13 cellular contexts compared by ENCODE assay signal in the genomic region with DNA sequence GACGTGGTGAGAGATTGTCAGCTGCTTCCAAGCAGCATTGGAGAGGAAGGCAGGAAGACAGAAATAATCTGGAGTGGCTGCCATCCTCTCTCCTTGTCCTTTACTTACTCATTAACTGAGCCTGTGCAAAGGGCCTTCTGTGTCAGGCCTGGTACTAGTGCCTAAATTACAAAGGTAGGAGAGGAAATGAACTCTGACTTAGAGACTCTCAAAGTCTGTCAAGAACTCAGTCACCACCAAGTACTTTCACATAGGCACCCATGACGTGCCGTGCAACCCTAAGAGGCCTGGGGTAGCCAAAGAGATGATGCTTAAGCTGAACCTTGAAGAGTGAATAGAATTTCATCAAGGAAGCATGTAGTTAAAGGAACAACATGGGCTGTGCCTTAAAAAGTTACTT.
DNase-seq lines count a peak whose midpoint lies in the region; ATAC-seq, FAIRE-seq and TF ChIP-seq lines count a peak whose summit lies in the region.
"Had no signal": no experiment of that assay in that cellular context is flagged by ENCODE, and none has a peak within 500 bp of the region (broad histone marks: within the 10 kb centered on the region; RNA-seq: fewer than 3 reads in every experiment).

No MANE protein-coding gene starts in this region.

- no peak overlapping the region for H2BK15ac ChIP-seq in neuronal stem cell (ENCODE audit: low read length)

- no peaks in the 10 kb centered on the region for H3K27me3 ChIP-seq in neuronal stem cell (ENCODE audit: control insufficient read depth in 3 of 3, insufficient read depth in 3 of 3, low read depth in 1 of 3, low read length in 3 of 3)
- no peaks in the 10 kb centered on the region for H3K27me3 ChIP-seq in upper lobe of right lung
- H3K27me3 ChIP-seq: BLaER1 treated with 17β-estradiol and CSF1 and Interleukin-3, amounts not matched to agents 10 nM and 100 nM; SJSA1 had no signal

- no peak overlapping the region for H3K27ac Mint-ChIP-seq in activated naive CD8-positive, alpha-beta T cell treated with anti-CD3 and anti-CD28 coated beads for 36 hours
- no peak overlapping the region for H3K27ac Mint-ChIP-seq in stimulated activated effector memory CD8-positive, alpha-beta T cell treated with anti-CD3 and anti-CD28 coated beads, Interleukin-12 subunit alpha, Interleukin-12 subunit beta, amount 100 ng/mL, for 72 hours
- H3K27ac Mint-ChIP-seq: CD8-positive, alpha-beta T cell; H9 had no signal

- no peak for TF ChIP-seq CTCF in upper lobe of right lung (IDR thresholded peaks at IDR 0.05)

- intact Hi-C loops in upper lobe of right lung (cut with DNase I), result no loop called here

- H3K27ac ChIP-seq in neuronal stem cell (replicated peaks; ENCODE audit: low read length) (no peak overlapping the region), upper lobe of right lung (peak overlapping the region; percentile 25)
- H3K27ac ChIP-seq: BLaER1 treated with 17β-estradiol and CSF1 and Interleukin-3, amounts not matched to agents 10 nM and 100 nM; SJSA1 had no signal

- H3K4ac ChIP-seq in neuronal stem cell (ENCODE audit: low read length), result no peak overlapping the region

- H3K4me3 Mint-ChIP-seq in activated naive CD8-positive, alpha-beta T cell treated with anti-CD3 and anti-CD28 coated beads for 36 hours, result no peak overlapping the region
- H3K4me3 Mint-ChIP-seq in stimulated activated effector memory CD8-positive, alpha-beta T cell treated with anti-CD3 and anti-CD28 coated beads, Interleukin-12 subunit alpha, Interleukin-12 subunit beta, amount 100 ng/mL, for 72 hours, result no peak overlapping the region
- H3K4me3 Mint-ChIP-seq: CD8-positive, alpha-beta T cell; H9 had no signal

- no peaks in the 10 kb centered on the region for H3K4me1 Mint-ChIP-seq in activated naive CD8-positive, alpha-beta T cell treated with anti-CD3 and anti-CD28 coated beads for 36 hours
- H3K4me1 Mint-ChIP-seq in stimulated activated effector memory CD8-positive, alpha-beta T cell treated with anti-CD3 and anti-CD28 coated beads, Interleukin-12 subunit alpha, Interleukin-12 subunit beta, amount 100 ng/mL, for 72 hours, result no peaks in the 10 kb centered on the region

- no peaks in the 10 kb centered on the region for H3K79me1 ChIP-seq in neuronal stem cell (ENCODE audit: low read depth, low read length)

- no CpG with 5 or more reads among the region's 3 CpGs for WGBS in neuronal stem cell (ENCODE audit: extremely low coverage in 2 of 2, insufficient read length in 2 of 2, insufficient replicate concordance in 1 of 2), 2 donors

- H3K27me3 Mint-ChIP-seq in activated naive CD8-positive, alpha-beta T cell treated with anti-CD3 and anti-CD28 coated beads for 36 hours, result peaks cover 9% of the 10 kb centered on the region

- H3K4me1 ChIP-seq in neuronal stem cell (ENCODE audit: control insufficient read depth in 2 of 2, insufficient read depth in 1 of 2, low read depth in 1 of 2, low read length in 2 of 2), result peaks cover 14 to 15% of the 10 kb centered on the region in 2 donors
- peaks cover 4% of the 10 kb centered on the region for H3K4me1 ChIP-seq in upper lobe of right lung
- H3K4me1 ChIP-seq: SJSA1 had no signal

- H4K91ac ChIP-seq in neuronal stem cell (ENCODE audit: low read depth, low read length, poor library complexity), result no peak overlapping the region

- ATAC-seq in GM19438 (IDR thresholded peaks at IDR 0.05; ENCODE audit: low read depth, unreplicated experiment) (peak; percentile 54), upper lobe of right lung (no peak), HG03175 (IDR thresholded peaks at IDR 0.05; ENCODE audit: unreplicated experiment) (no peak)
- no peak for ATAC-seq in stimulated activated effector memory CD8-positive, alpha-beta T cell treated with anti-CD3 and anti-CD28 coated beads, Interleukin-12 subunit alpha, Interleukin-12 subunit beta, amount 100 ng/mL, for 72 hours
- ATAC-seq: CD8-positive, alpha-beta T cell; Panc1 had no signal

- no peak overlapping the region for H3K18ac ChIP-seq in neuronal stem cell (ENCODE audit: low read length)

- H3K9ac ChIP-seq in neuronal stem cell (ENCODE audit: low read depth, low read length, poor library complexity), result no peak overlapping the region
- H3K9ac ChIP-seq: BLaER1 treated with 17β-estradiol and CSF1 and Interleukin-3, amounts not matched to agents 10 nM and 100 nM had no signal

- H3K4me3 ChIP-seq in neuronal stem cell (ENCODE audit: low read length in 2 of 2) (no peak overlapping the region), upper lobe of right lung (no peak overlapping the region)
- H3K4me3 ChIP-seq: BLaER1 treated with 17β-estradiol and CSF1 and Interleukin-3, amounts not matched to agents 10 nM and 100 nM; SJSA1 had no signal

- no peak for DNase-seq in neuronal stem cell (ENCODE audit: low spot score)
- DNase-seq in upper lobe of right lung, result no peak
- DNase-seq in activated naive CD8-positive, alpha-beta T cell treated with anti-CD3 and anti-CD28 coated beads for 36 hours, result no peak
- no peak for DNase-seq in stimulated activated effector memory CD8-positive, alpha-beta T cell treated with anti-CD3 and anti-CD28 coated beads, Interleukin-12 subunit alpha, Interleukin-12 subunit beta, amount 100 ng/mL, for 72 hours (ENCODE audit: low spot score in 2 of 2)
- DNase-seq: Calu3; CD8-positive, alpha-beta T cell; H9 had no signal

- peak; percentile 75 for FAIRE-seq in islet of Langerhans (lab: Jason Lieb, UNC)

- no peak overlapping the region for H3K23ac ChIP-seq in neuronal stem cell (ENCODE audit: low read depth, low read length, poor library complexity)

- no peaks in the 10 kb centered on the region for H3K9me3 ChIP-seq in neuronal stem cell (replicated peaks in 1 of 2; ENCODE audit: control insufficient read depth in 2 of 2, insufficient read depth in 1 of 2, low read depth in 1 of 2, low read length in 2 of 2)
- no peaks in the 10 kb centered on the region for H3K9me3 ChIP-seq in upper lobe of right lung
- H3K9me3 ChIP-seq: BLaER1 treated with 17β-estradiol and CSF1 and Interleukin-3, amounts not matched to agents 10 nM and 100 nM; SJSA1 had no signal

- no peaks in the 10 kb centered on the region for H3K36me3 Mint-ChIP-seq in activated naive CD8-positive, alpha-beta T cell treated with anti-CD3 and anti-CD28 coated beads for 36 hours
- no peaks in the 10 kb centered on the region for H3K36me3 Mint-ChIP-seq in stimulated activated effector memory CD8-positive, alpha-beta T cell treated with anti-CD3 and anti-CD28 coated beads, Interleukin-12 subunit alpha, Interleukin-12 subunit beta, amount 100 ng/mL, for 72 hours
- H3K36me3 Mint-ChIP-seq: CD8-positive, alpha-beta T cell had no signal

- no peak overlapping the region for H2AK5ac ChIP-seq in neuronal stem cell (ENCODE audit: low read depth, low read length)

- no peak overlapping the region for H2BK12ac ChIP-seq in neuronal stem cell (ENCODE audit: low read length)

- H2BK5ac ChIP-seq in neuronal stem cell (ENCODE audit: low read length), result no peak overlapping the region

- H3K14ac ChIP-seq in neuronal stem cell (ENCODE audit: low read length), result no peak overlapping the region

- H3K9me3 Mint-ChIP-seq in activated naive CD8-positive, alpha-beta T cell treated with anti-CD3 and anti-CD28 coated beads for 36 hours, result no peaks in the 10 kb centered on the region
- no peaks in the 10 kb centered on the region for H3K9me3 Mint-ChIP-seq in stimulated activated effector memory CD8-positive, alpha-beta T cell treated with anti-CD3 and anti-CD28 coated beads, Interleukin-12 subunit alpha, Interleukin-12 subunit beta, amount 100 ng/mL, for 72 hours
- H3K9me3 Mint-ChIP-seq: CD8-positive, alpha-beta T cell; H9 had no signal

- H4K8ac ChIP-seq in neuronal stem cell (ENCODE audit: low read depth, low read length), result no peak overlapping the region

- H3K4me2 ChIP-seq in neuronal stem cell (ENCODE audit: insufficient read depth, low read length, poor library complexity, severe bottlenecking), result no peak overlapping the region
- H3K4me2 ChIP-seq: BLaER1 treated with 17β-estradiol and CSF1 and Interleukin-3, amounts not matched to agents 10 nM and 100 nM had no signal

- no peaks in the 10 kb centered on the region for H3K36me3 ChIP-seq in neuronal stem cell (replicated peaks in 1 of 2; ENCODE audit: control insufficient read depth in 2 of 2, insufficient read depth in 2 of 2, low read length in 2 of 2)
- H3K36me3 ChIP-seq in upper lobe of right lung, result no peaks in the 10 kb centered on the region
- H3K36me3 ChIP-seq: BLaER1 treated with 17β-estradiol and CSF1 and Interleukin-3, amounts not matched to agents 10 nM and 100 nM; SJSA1 had no signal

- peak overlapping the region; percentile 71 for H2AFZ ChIP-seq in neuronal stem cell (ENCODE audit: low read length)

- no peak overlapping the region for H2BK120ac ChIP-seq in neuronal stem cell (ENCODE audit: low read depth, low read length)
